Comparison of ENCODE assay signal across 8 cellular contexts in the genomic region with DNA sequence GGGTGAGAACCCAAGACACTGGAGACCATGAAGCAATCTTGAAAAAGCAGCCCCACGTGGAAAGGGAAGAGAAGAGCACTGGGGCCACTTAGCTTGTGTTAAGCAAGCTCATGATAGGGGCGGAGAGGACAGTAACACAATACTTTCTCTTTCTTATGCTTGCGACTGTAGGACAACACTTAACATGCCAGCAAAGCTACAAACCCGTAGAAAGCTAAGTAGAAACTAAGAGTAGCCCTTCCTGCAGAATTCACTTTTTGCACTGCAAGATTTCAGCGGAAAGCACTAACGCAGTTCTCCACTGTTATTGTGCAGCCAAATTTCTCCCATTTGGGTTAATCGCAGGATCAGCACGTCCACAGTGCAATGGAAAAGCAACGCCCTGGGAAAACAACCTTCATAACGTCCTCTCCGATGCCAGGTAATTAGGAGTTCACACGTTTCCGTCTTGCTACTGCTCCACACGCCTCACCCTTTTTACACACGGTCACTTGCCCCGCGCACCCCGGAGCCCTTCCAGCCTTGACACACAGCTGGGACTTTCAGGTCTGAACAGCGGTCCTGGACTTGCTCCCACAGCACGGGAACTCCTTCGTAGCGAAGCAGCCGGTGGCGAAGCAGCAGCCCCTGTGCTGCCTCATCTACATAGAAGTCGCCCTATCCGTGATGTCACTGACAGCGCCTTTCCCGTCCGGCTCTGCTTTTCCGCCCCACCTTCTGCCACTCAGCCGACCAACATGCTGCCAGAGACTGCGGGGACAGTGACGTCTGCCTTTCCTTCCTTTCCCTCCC.
DNase-seq lines count a peak whose midpoint lies in the region; ATAC-seq and TF ChIP-seq lines count a peak whose summit lies in the region.

No MANE protein-coding gene starts in this region.

- ATAC-seq in HG02885 (IDR thresholded peaks at IDR 0.05; ENCODE audit: poor library complexity, unreplicated experiment), result peak; percentile 73

- in situ Hi-C loops in GM13977 (cut with MboI; ENCODE audit: low pct_unique_long_range_greater_than_20kb, low sequenced_read_pairs, unreplicated experiment), result no loop called here

- H3K4me3 ChIP-seq in iPS-20b (ENCODE audit: low read length) (peak overlapping the region; percentile 81), skin epidermis (peak overlapping the region; percentile 13 to 64 (median 45))

- peaks cover 4% of the 10 kb centered on the region; the same call in 1 of the 2 replicates for H3K4me1 ChIP-seq in iPS-20b (ENCODE audit: insufficient read depth, low read length)

- no peaks in the 10 kb centered on the region for H3K9me3 ChIP-seq in iPS-20b (ENCODE audit: insufficient read depth, low read depth, low read length)

- no peaks in the 10 kb centered on the region for H3K36me3 ChIP-seq in iPS-20b (ENCODE audit: insufficient read depth, low read depth, low read length)

- DNase-seq in GM13977 (ENCODE audit: low spot score), result peak; percentile 52
- peak; percentile 90 for DNase-seq in NCI-H2029 (lab: John Stamatoyannopoulos, UW)
- DNase-seq in UCSD-AML1 (lab: John Stamatoyannopoulos, UW; ENCODE audit: unreplicated experiment), result peak; percentile 80
- peak; percentile 69 for DNase-seq in brain pericyte (ENCODE audit: low read depth, low spot score)
- DNase-seq in cortex of kidney (lab: John Stamatoyannopoulos, UW), result no peak

- H3K27ac ChIP-seq in iPS-20b (ENCODE audit: low read length) (peak overlapping the region; percentile 99), skin epidermis (peak overlapping the region; percentile 32 to 98 (median 89))

- no peaks in the 10 kb centered on the region for H3K27me3 ChIP-seq in iPS-20b (ENCODE audit: insufficient read depth, low read length)

- no peak for TF ChIP-seq CTCF in GM13977 (IDR thresholded peaks at IDR 0.05; ENCODE audit: extremely low read depth, insufficient read depth, missing control alignments)

- peak overlapping the region; percentile 95 for H3K9ac ChIP-seq in iPS-20b (ENCODE audit: low read depth, low read length)
